ENCODE assay signal across 10 cellular contexts in the genomic region with DNA sequence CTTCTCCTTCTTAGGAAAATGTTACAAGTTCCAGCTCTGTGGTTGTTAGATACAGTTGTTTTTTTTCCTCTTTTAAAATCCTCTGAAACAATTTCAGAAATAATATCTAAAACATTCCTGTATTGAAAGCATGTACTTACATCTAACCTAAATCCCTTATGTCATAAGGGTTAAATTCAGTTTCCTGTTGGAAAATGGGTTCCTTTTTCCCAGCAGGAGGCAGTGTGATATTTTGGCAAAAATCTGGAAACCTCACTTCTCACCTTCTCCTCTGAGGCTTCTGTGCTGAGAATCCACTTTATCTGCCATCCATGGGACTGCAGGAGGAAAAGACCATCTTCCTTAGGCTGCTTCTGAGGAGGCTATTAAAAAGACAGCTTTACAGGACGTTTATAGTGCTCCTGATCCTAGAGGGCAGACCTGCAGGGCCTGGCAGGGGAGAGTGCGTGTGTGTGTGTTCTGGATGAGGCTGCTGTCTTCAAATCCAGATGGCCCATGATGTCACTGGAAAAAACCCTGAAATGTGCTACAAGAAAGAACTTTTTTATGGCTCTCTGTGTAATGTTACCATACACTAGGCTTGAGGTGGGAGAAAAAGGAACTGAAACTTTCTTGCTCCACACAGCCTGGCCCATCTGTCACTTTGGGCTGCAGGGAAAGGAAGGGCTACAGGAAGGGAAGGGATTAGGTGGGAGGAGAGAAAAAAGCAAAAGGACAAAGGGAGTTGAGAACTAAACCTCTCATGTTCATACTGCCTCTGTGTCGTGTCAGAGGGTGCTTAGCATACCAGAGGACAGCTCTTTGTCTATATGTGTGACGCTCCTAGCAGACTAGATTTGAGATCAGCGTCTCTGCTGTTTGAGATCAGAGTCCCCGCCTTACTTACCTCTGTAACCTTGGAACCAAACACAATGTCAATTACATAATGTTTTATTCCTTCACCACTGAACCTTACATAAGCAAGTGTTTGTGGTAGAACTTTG.
DNase-seq lines count a peak whose midpoint lies in the region; ATAC-seq and TF ChIP-seq lines count a peak whose summit lies in the region.
"Had no signal": no experiment of that assay in that cellular context is flagged by ENCODE, and none has a peak within 500 bp of the region (broad histone marks: within the 10 kb centered on the region; RNA-seq: fewer than 3 reads in every experiment).

No MANE protein-coding gene starts in this region.

- TF ChIP-seq CTCF in type B pancreatic cell (conservative IDR thresholded peaks at IDR 0.05) = peak; percentile 17

- DNase-seq in NCI-H446 (lab: John Stamatoyannopoulos, UW) = peak; percentile 11 to 54
- no peak for DNase-seq in NCI-H446 treated with DMSO at 0.1 percent for 48 hours (lab: John Stamatoyannopoulos, UW)
- peak; percentile 84 for DNase-seq in SKM-1 treated with dmso at 0.1 percent for 144 hours (lab: John Stamatoyannopoulos, UW; ENCODE audit: unreplicated experiment)
- DNase-seq in type B pancreatic cell (ENCODE audit: extremely low spot score, unreplicated experiment) = no peak
- DNase-seq in DMS79 treated with DMSO at 0.1 percent for 48 hours (lab: John Stamatoyannopoulos, UW) = no peak
- DNase-seq in T-helper 2 cell = no peak
- DNase-seq in stimulated activated CD4-positive, alpha-beta T cell treated with anti-CD3 and anti-CD28 coated beads, Interleukin-4, amount 100 ng/mL, for 1 hour = no peak

- no peaks in the 10 kb centered on the region for H3K36me3 Mint-ChIP-seq in type B pancreatic cell

- peak overlapping the region; percentile 68 for H3K27ac Mint-ChIP-seq in type B pancreatic cell
- H3K27ac Mint-ChIP-seq: activated T-helper 17 cell treated with anti-CD3 and anti-CD28 coated beads, Interleukin-2, amount 50 U/mL, for 72 hours had no signal

- peaks cover 15% of the 10 kb centered on the region for H3K4me1 Mint-ChIP-seq in type B pancreatic cell (ENCODE audit: unreplicated experiment)
- H3K4me1 Mint-ChIP-seq: activated T-helper 17 cell treated with anti-CD3 and anti-CD28 coated beads, Interleukin-2, amount 50 U/mL, for 72 hours had no signal

- peak; percentile 68 for ATAC-seq in HG02884 (IDR thresholded peaks at IDR 0.05; ENCODE audit: unreplicated experiment)
- ATAC-seq: activated T-helper 17 cell treated with anti-CD3 and anti-CD28 coated beads, Interleukin-2, amount 50 U/mL, for 72 hours; HCT116 had no signal

- no peaks in the 10 kb centered on the region for H3K27me3 Mint-ChIP-seq in type B pancreatic cell
- H3K27me3 Mint-ChIP-seq: activated T-helper 17 cell treated with anti-CD3 and anti-CD28 coated beads, Interleukin-2, amount 50 U/mL, for 72 hours had no signal

- H3K9me3 Mint-ChIP-seq in type B pancreatic cell = no peaks in the 10 kb centered on the region

- H3K4me3 Mint-ChIP-seq in type B pancreatic cell = no peak overlapping the region
- H3K4me3 Mint-ChIP-seq: activated T-helper 17 cell treated with anti-CD3 and anti-CD28 coated beads, Interleukin-2, amount 50 U/mL, for 72 hours had no signal

Comparison
In these comparisons a context has a peak if more than half of its experiments do, and no peak if none do; other contexts are left out.
1. DNase-seq: peak in NCI-H446 (2 of 2) and SKM-1 treated with dmso at 0.1 percent for 144 hours (single experiment); none in NCI-H446 treated with DMSO at 0.1 percent for 48 hours (single experiment), type B pancreatic cell (single experiment), DMS79 treated with DMSO at 0.1 percent for 48 hours (single experiment), T-helper 2 cell (0 of 5) and stimulated activated CD4-positive, alpha-beta T cell treated with anti-CD3 and anti-CD28 coated beads, Interleukin-4, amount 100 ng/mL, for 1 hour (single experiment).